Comparison of ENCODE assay signal across 24 cellular contexts in genomic region chr4:82125863-82126297, GRCh38.
"Had no signal": no experiment of that assay in that cellular context is flagged by ENCODE, and none has a peak within 500 bp of the region (broad histone marks: within the 10 kb centered on the region; RNA-seq: fewer than 3 reads in every experiment).

No MANE protein-coding gene starts in this region.

- H3K9me3 ChIP-seq: left ventricle myocardium inferior, mucosa of descending colon, pancreas, prostate gland, sigmoid colon, spleen, suprapubic skin, thoracic aorta, tibial artery, upper lobe of right lung had no signal

- DNase-seq: islet precursor cell; left ventricle myocardium inferior; mesendoderm; mucosa of descending colon; naive thymus-derived CD4-positive, alpha-beta T cell; pancreas; posterior cingulate gyrus; right cardiac atrium; sigmoid colon; small intestine; spleen; stimulated activated CD4-positive, alpha-beta T cell treated with anti-CD3 and anti-CD28 coated beads, Interleukin-4, amount 100 ng/mL, for 24 hours; stimulated activated naive CD4-positive, alpha-beta T cell; tibial artery; upper lobe of right lung had no signal

- H3K4me1 ChIP-seq: left ventricle myocardium inferior, pancreas, prostate gland, sigmoid colon, spleen, suprapubic skin, tibial artery, upper lobe of right lung had no signal

- FAIRE-seq: pancreas, small intestine, urothelium cell line had no signal

- ATAC-seq: mucosa of descending colon; naive thymus-derived CD4-positive, alpha-beta T cell; pancreas; right cardiac atrium; stimulated activated effector memory CD8-positive, alpha-beta T cell treated with anti-CD3 and anti-CD28 coated beads, Interleukin-12 subunit alpha, Interleukin-12 subunit beta, amount 100 ng/mL, for 72 hours; upper lobe of right lung had no signal

- H3K36me3 ChIP-seq: left ventricle myocardium inferior, pancreas, prostate gland, sigmoid colon, spleen, suprapubic skin, thoracic aorta, tibial artery, upper lobe of right lung had no signal

- H3K4me3 Mint-ChIP-seq: mesothelial cell of epicardium; naive thymus-derived CD4-positive, alpha-beta T cell; natural killer cell treated with Interleukin-12 subunit alpha and Interleukin-12 subunit beta and Interleukin-15 and Interleukin-18, amount 100 ng/mL, for 72 hours; stimulated activated effector memory CD8-positive, alpha-beta T cell treated with anti-CD3 and anti-CD28 coated beads, Interleukin-12 subunit alpha, Interleukin-12 subunit beta, amount 100 ng/mL, for 72 hours; stimulated activated naive CD8-positive, alpha-beta T cell treated with anti-CD3 and anti-CD28 coated beads, Interleukin-15, Interleukin-2, amounts not matched to agents 100 ng/mL and 50 ng/mL, for 24 hours had no signal

- H3K4me1 Mint-ChIP-seq: stimulated activated effector memory CD8-positive, alpha-beta T cell treated with anti-CD3 and anti-CD28 coated beads, Interleukin-12 subunit alpha, Interleukin-12 subunit beta, amount 100 ng/mL, for 72 hours had no signal

- H3K27me3 ChIP-seq: pancreas, sigmoid colon, spleen, suprapubic skin, tibial artery, upper lobe of right lung had no signal

- H3K27me3 Mint-ChIP-seq: stimulated activated naive CD8-positive, alpha-beta T cell treated with anti-CD3 and anti-CD28 coated beads, Interleukin-15, Interleukin-2, amounts not matched to agents 100 ng/mL and 50 ng/mL, for 24 hours had no signal

- H3K36me3 Mint-ChIP-seq: mesothelial cell of epicardium; natural killer cell treated with Interleukin-12 subunit alpha and Interleukin-12 subunit beta and Interleukin-15 and Interleukin-18, amount 100 ng/mL, for 72 hours; stimulated activated effector memory CD8-positive, alpha-beta T cell treated with anti-CD3 and anti-CD28 coated beads, Interleukin-12 subunit alpha, Interleukin-12 subunit beta, amount 100 ng/mL, for 72 hours had no signal

- H3K9me3 Mint-ChIP-seq: natural killer cell treated with Interleukin-12 subunit alpha and Interleukin-12 subunit beta and Interleukin-15 and Interleukin-18, amount 100 ng/mL, for 72 hours; stimulated activated effector memory CD8-positive, alpha-beta T cell treated with anti-CD3 and anti-CD28 coated beads, Interleukin-12 subunit alpha, Interleukin-12 subunit beta, amount 100 ng/mL, for 72 hours; stimulated activated naive CD8-positive, alpha-beta T cell treated with anti-CD3 and anti-CD28 coated beads, Interleukin-15, Interleukin-2, amounts not matched to agents 100 ng/mL and 50 ng/mL, for 24 hours had no signal

- H3K27ac Mint-ChIP-seq: mesothelial cell of epicardium; natural killer cell treated with Interleukin-12 subunit alpha and Interleukin-12 subunit beta and Interleukin-15 and Interleukin-18, amount 100 ng/mL, for 72 hours; stimulated activated effector memory CD8-positive, alpha-beta T cell treated with anti-CD3 and anti-CD28 coated beads, Interleukin-12 subunit alpha, Interleukin-12 subunit beta, amount 100 ng/mL, for 72 hours; stimulated activated naive CD8-positive, alpha-beta T cell treated with anti-CD3 and anti-CD28 coated beads, Interleukin-15, Interleukin-2, amounts not matched to agents 100 ng/mL and 50 ng/mL, for 24 hours had no signal

- H3K4me3 ChIP-seq: left ventricle myocardium inferior, lung, mucosa of descending colon, pancreas, prostate gland, sigmoid colon, spleen, suprapubic skin, thoracic aorta, tibial artery, upper lobe of right lung had no signal

- H3K27ac ChIP-seq: left ventricle myocardium inferior, pancreas, prostate gland, sigmoid colon, spleen, suprapubic skin, thoracic aorta, tibial artery, upper lobe of right lung had no signal
